Comparison of ENCODE assay signal across 8 cellular contexts in genomic region chr6:159726196-159726917, GRCh38. TPM values are rescaled to one million over a fixed set of nuclear protein-coding genes. Genes with fewer than 3 reads are reported as not detected.
DNase-seq lines count a peak whose midpoint lies in the region; ATAC-seq lines count a peak whose summit lies in the region.

No MANE protein-coding gene starts in this region.

- peak; percentile 29 for ATAC-seq in GM18502 (IDR thresholded peaks at IDR 0.05; ENCODE audit: poor library complexity, unreplicated experiment)
- no peak for ATAC-seq in naive B cell (ENCODE audit: low read depth in 2 of 2)

- H3K9me3 Mint-ChIP-seq in naive B cell: no peaks in the 10 kb centered on the region

- no peaks in the 10 kb centered on the region for H3K27me3 ChIP-seq in duodenal mucosa (ENCODE audit: control insufficient read depth in 1 of 2, insufficient read depth in 2 of 2, low read length in 2 of 2)

- H3K27me3 Mint-ChIP-seq in naive B cell: no peaks in the 10 kb centered on the region

- H3K4me3 Mint-ChIP-seq in naive B cell: peak overlapping the region; percentile 93 to 98 (median 96)

- peaks cover 0 to 3% of the 10 kb centered on the region in 2 donors for H3K36me3 ChIP-seq in duodenal mucosa (ENCODE audit: control insufficient read depth in 1 of 2, insufficient read depth in 2 of 2, low read length in 2 of 2)

- peak overlapping the region; percentile 92 to 93 for H3K4me3 ChIP-seq in duodenal mucosa (ENCODE audit: low read depth in 1 of 2, low read length in 2 of 2)

- H3K4me1 Mint-ChIP-seq in naive B cell: peaks cover 27 to 57% (median 49%) of the 10 kb centered on the region in 3 donors

- peak overlapping the region; percentile 97 for H3K9ac ChIP-seq in duodenal mucosa (ENCODE audit: low read depth in 1 of 2, low read length in 2 of 2)

- peak overlapping the region; percentile 99 to 100 (median 100) for H3K27ac Mint-ChIP-seq in naive B cell

- H3K36me3 Mint-ChIP-seq in naive B cell: no peaks in the 10 kb centered on the region

- H3K27ac ChIP-seq in duodenal mucosa (ENCODE audit: low read depth, low read length): peak overlapping the region; percentile 99

- no peaks in the 10 kb centered on the region for H3K9me3 ChIP-seq in duodenal mucosa (ENCODE audit: control insufficient read depth in 1 of 2, low read length in 2 of 2)

- DNase-seq in HCEC 1CT: peak; percentile 24
- peak; percentile 94 for DNase-seq in NCI-H748 (lab: John Stamatoyannopoulos, UW; ENCODE audit: unreplicated experiment)
- no peak for DNase-seq in naive B cell
- DNase-seq in NCI-H2107 (lab: John Stamatoyannopoulos, UW): no peak
- no peak for DNase-seq in RPMI8226
- DNase-seq in NCI-H1930 (lab: John Stamatoyannopoulos, UW): no peak

- H3K4me1 ChIP-seq in duodenal mucosa (ENCODE audit: control insufficient read depth in 1 of 2, insufficient read depth in 2 of 2, low read length in 2 of 2): peaks cover 22 to 25% of the 10 kb centered on the region in 2 donors

RNA-seq across cellular contexts. Expression of gene WTAP, which starts 0.9 kb away (rescaled TPM):
- 100 to 1,000 TPM; 142 to 203 (median 152) TPM for polyA plus RNA-seq in naive B cell (ENCODE audit: low read depth in 6 of 6)

RNA-seq across cellular contexts. Expression of gene SOD2, which starts 33.3 kb away (rescaled TPM):
- polyA plus RNA-seq in naive B cell (ENCODE audit: low read depth in 6 of 6): 10 to 100 TPM; 74.3 to 99.4 (median 83.2) TPM

RNA-seq across cellular contexts. Expression of gene ACAT2, which starts 35.5 kb away (rescaled TPM):
- 10 to 100 TPM; 20.8 to 39.8 (median 27.8) TPM for polyA plus RNA-seq in naive B cell (ENCODE audit: low read depth in 6 of 6)

Comparison
In these comparisons a context has a peak if more than half of its experiments do, and no peak if none do; other contexts are left out.
1. DNase-seq: peak in HCEC 1CT (single experiment) and NCI-H748 (single experiment); none in naive B cell (single experiment), NCI-H2107 (single experiment), RPMI8226 (single experiment) and NCI-H1930 (0 of 2).